1 cellular context compared by ENCODE assay signal in the genomic region with DNA sequence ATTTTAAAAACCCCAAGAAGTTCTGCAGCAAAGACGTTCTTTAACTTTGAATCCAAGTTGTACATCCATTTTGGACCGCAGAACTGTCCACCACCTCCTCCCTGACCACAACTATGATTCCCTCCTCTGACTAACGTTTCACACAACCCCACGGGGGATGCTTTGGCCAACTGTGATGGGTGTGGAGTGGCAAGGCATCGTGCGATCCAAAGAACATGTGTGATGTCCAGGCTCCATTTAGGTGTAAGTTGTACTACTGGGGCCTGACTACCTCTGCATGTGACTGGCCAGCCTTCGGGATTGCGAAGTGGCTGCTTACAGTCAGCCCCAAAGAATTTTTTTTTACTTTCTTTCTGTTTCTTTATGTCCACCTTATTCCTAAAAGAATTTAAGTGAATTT.
TF ChIP-seq lines count a peak whose summit lies in the region.

No MANE protein-coding gene starts in this region.

TF ChIP-seq in HepG2, 621 proteins besides CTCF, POLR2A, EP300 and RAD21 (continued from another document):
- TF ChIP-seq, protein P1, sequence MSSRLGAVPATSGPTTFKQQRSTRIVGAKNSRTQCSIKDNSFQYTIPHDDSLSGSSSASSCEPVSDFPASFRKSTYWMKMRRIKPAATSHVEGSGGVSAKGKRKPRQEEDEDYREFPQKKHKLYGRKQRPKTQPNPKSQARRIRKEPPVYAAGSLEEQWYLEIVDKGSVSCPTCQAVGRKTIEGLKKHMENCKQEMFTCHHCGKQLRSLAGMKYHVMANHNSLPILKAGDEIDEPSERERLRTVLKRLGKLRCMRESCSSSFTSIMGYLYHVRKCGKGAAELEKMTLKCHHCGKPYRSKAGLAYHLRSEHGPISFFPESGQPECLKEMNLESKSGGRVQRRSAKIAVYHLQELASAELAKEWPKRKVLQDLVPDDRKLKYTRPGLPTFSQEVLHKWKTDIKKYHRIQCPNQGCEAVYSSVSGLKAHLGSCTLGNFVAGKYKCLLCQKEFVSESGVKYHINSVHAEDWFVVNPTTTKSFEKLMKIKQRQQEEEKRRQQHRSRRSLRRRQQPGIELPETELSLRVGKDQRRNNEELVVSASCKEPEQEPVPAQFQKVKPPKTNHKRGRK (CRISPR knock-in tag; IDR thresholded peaks at IDR 0.05): no peak
- TF ChIP-seq ZNF382 (CRISPR knock-in tag; IDR thresholded peaks at IDR 0.05; ENCODE audit: borderline replicate concordance): no peak
- TF ChIP-seq, protein P2, sequence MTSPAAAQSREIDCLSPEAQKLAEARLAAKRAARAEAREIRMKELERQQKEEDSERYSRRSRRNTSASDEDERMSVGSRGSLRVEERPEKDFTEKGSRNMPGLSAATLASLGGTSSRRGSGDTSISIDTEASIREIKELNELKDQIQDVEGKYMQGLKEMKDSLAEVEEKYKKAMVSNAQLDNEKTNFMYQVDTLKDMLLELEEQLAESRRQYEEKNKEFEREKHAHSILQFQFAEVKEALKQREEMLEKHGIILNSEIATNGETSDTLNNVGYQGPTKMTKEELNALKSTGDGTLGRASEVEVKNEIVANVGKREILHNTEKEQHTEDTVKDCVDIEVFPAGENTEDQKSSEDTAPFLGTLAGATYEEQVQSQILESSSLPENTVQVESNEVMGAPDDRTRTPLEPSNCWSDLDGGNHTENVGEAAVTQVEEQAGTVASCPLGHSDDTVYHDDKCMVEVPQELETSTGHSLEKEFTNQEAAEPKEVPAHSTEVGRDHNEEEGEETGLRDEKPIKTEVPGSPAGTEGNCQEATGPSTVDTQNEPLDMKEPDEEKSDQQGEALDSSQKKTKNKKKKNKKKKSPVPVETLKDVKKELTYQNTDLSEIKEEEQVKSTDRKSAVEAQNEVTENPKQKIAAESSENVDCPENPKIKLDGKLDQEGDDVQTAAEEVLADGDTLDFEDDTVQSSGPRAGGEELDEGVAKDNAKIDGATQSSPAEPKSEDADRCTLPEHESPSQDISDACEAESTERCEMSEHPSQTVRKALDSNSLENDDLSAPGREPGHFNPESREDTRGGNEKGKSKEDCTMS (CRISPR knock-in tag; conservative IDR thresholded peaks at IDR 0.05): no peak
